ENCODE assay signal across 21 cellular contexts in the genomic region with DNA sequence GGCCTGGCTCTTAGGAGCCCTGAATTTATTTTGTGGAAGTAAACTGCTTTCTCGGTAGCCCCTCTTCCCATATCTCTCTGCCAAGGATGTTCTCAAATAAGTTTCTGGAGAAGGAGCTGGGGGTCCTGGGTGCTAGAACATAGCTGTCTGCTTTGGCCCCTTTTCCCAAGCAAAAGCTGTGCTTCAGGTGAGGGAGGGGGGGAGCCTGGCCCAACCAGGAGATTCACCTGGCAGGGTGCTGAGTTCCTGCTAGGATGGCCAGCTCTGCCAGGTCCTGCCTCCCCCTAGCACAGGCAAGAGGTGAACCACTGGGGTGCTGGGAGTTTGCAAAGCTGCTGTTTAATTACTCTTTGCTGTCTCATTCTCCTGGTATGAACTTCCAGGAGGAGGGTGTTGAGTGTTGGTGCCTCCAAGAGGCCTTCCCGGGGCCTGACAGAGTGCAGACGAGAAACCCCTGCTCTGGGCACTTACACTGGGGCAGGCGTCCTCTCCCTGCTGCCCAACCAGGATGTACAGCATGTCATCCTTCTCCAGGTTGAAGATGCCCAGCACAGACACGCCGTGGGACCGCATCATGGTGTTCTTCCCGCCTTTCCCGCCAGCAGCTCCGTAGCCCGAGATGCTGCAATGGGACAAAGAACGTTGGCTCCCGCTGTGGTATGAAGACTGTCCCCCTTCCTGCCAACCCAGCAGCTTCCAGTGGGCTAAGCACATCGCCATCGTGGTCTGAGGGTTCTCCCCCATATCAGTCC.
A peak's percentile ranks its signal among the peaks of the same experiment; 100 is the strongest.
DNase-seq lines count a peak whose midpoint lies in the region; ATAC-seq and TF ChIP-seq lines count a peak whose summit lies in the region.
"Had no signal": no experiment of that assay in that cellular context is flagged by ENCODE, and none has a peak within 500 bp of the region (broad histone marks: within the 10 kb centered on the region; RNA-seq: fewer than 3 reads in every experiment).

No MANE protein-coding gene starts in this region.

- ATAC-seq in GM23338, result peak; percentile 47
- no peak for ATAC-seq in HG03521 (IDR thresholded peaks at IDR 0.05; ENCODE audit: unreplicated experiment)
- ATAC-seq: CD8-positive, alpha-beta T cell had no signal

- H3K27me3 ChIP-seq in GM23338 (ENCODE audit: insufficient read depth) (no peaks in the 10 kb centered on the region), tibial artery (peaks cover 0 to 48% of the 10 kb centered on the region in 2 donors)

- no peaks in the 10 kb centered on the region for H3K79me2 ChIP-seq in GM23338 (replicated peaks; ENCODE audit: insufficient read depth)

- H3K4me1 ChIP-seq in GM23338 (ENCODE audit: insufficient read depth), result no peaks in the 10 kb centered on the region
- no peaks in the 10 kb centered on the region for H3K4me1 ChIP-seq in tibial artery
- H3K4me1 ChIP-seq: A549 had no signal

- H3K9me2 ChIP-seq in GM23338 (ENCODE audit: insufficient read depth), result no peaks in the 10 kb centered on the region

- TF ChIP-seq CTCF in GM23338 (conservative IDR thresholded peaks at IDR 0.05; ENCODE audit: low read depth in 2 of 2) (no peak), tibial artery (IDR thresholded peaks at IDR 0.05) (no peak)

- intact Hi-C loops in tibial artery (cut with DNase I; ENCODE audit: low total_unique reads), result no loop called here

- no peaks in the 10 kb centered on the region for H3F3A ChIP-seq in GM23338 (replicated peaks; ENCODE audit: low read depth)

- no peak overlapping the region for H3K4me2 ChIP-seq in GM23338
- H3K4me2 ChIP-seq: A549 had no signal

- no peaks in the 10 kb centered on the region for H3K36me3 Mint-ChIP-seq in GM23338 (ENCODE audit: low read depth)
- H3K36me3 Mint-ChIP-seq: CD8-positive, alpha-beta T cell had no signal

- H3K36me3 ChIP-seq in GM23338 (ENCODE audit: insufficient read depth), result no peaks in the 10 kb centered on the region
- no peaks in the 10 kb centered on the region for H3K36me3 ChIP-seq in tibial artery

- DNase-seq in EH (ENCODE audit: low read depth) (peak; percentile 7), GM23338 (ENCODE audit: low spot score) (no peak), kidney tubule cell (ENCODE audit: low spot score) (peak; percentile 6), tibial artery (peak; percentile 6 to 43), SIG-M5 (lab: John Stamatoyannopoulos, UW) (no peak), cortex of kidney (lab: John Stamatoyannopoulos, UW) (no peak)
- DNase-seq: CD8-positive, alpha-beta T cell; DMS 273 treated with DMSO at 0.1 percent for 48 hours; DMS79; MV-4-11; NCI-H1105; NCI-H1930; NCI-H2107; NCI-H524 treated with DMSO at 0.1 percent for 48 hours; NCI-H774; NK-92 treated with Interleukin-12 subunit alpha and Interleukin-12 subunit beta, amount 100 ng/mL, for 24 hours; Right ventricle myocardium superior had no signal

- no peaks in the 10 kb centered on the region for H3K9me3 Mint-ChIP-seq in GM23338
- H3K9me3 Mint-ChIP-seq: CD8-positive, alpha-beta T cell; H9; HFFc6 had no signal

- no peaks in the 10 kb centered on the region for H3K4me1 Mint-ChIP-seq in GM23338

- H3K9me3 ChIP-seq in tibial artery, result no peaks in the 10 kb centered on the region
- H3K9me3 ChIP-seq: A549 had no signal

- no peak overlapping the region for H2AFZ ChIP-seq in GM23338

- H3K4me3 Mint-ChIP-seq in GM23338, result no peak overlapping the region
- H3K4me3 Mint-ChIP-seq: CD8-positive, alpha-beta T cell; H9; HFFc6 had no signal

- H3K27ac ChIP-seq in GM23338 (ENCODE audit: low read depth) (no peak overlapping the region), tibial artery (no peak overlapping the region)
- H3K27ac ChIP-seq: A549 had no signal

- H3K27me3 Mint-ChIP-seq in GM23338 (ENCODE audit: insufficient read depth, low read depth, poor library complexity), result peaks cover 2% of the 10 kb centered on the region

- H3K27ac Mint-ChIP-seq in GM23338, result no peak overlapping the region
- H3K27ac Mint-ChIP-seq: CD8-positive, alpha-beta T cell; H9; HFFc6 had no signal

- H3K4me3 ChIP-seq in GM23338, result no peak overlapping the region
- H3K4me3 ChIP-seq in tibial artery, result no peak overlapping the region
- H3K4me3 ChIP-seq: A549 had no signal

- no peaks in the 10 kb centered on the region for H4K20me1 ChIP-seq in GM23338 (replicated peaks; ENCODE audit: insufficient read depth)

TF ChIP-seq in GM23338, 12 proteins besides CTCF, POLR2A, EP300 and RAD21 (continues in another document):
- TF ChIP-seq EZH2 (IDR thresholded peaks at IDR 0.05; ENCODE audit: low read depth, unreplicated experiment) (no peak), POLR2AphosphoS5 (IDR thresholded peaks at IDR 0.05; ENCODE audit: low read depth) (no peak), CREB1 (CRISPR knock-in tag; IDR thresholded peaks at IDR 0.05; ENCODE audit: low read depth) (no peak), ZNF331 (CRISPR knock-in tag; IDR thresholded peaks at IDR 0.05; ENCODE audit: low read depth) (no peak), STAT1 (IDR thresholded peaks at IDR 0.05; ENCODE audit: unreplicated experiment) (no peak), JUNB (IDR thresholded peaks at IDR 0.05; ENCODE audit: unreplicated experiment) (no peak), EZH2phosphoT487 (IDR thresholded peaks at IDR 0.05; ENCODE audit: unreplicated experiment) (no peak), NANOG (IDR thresholded peaks at IDR 0.05; ENCODE audit: borderline replicate concordance) (no peak)
- TF ChIP-seq, protein P1, sequence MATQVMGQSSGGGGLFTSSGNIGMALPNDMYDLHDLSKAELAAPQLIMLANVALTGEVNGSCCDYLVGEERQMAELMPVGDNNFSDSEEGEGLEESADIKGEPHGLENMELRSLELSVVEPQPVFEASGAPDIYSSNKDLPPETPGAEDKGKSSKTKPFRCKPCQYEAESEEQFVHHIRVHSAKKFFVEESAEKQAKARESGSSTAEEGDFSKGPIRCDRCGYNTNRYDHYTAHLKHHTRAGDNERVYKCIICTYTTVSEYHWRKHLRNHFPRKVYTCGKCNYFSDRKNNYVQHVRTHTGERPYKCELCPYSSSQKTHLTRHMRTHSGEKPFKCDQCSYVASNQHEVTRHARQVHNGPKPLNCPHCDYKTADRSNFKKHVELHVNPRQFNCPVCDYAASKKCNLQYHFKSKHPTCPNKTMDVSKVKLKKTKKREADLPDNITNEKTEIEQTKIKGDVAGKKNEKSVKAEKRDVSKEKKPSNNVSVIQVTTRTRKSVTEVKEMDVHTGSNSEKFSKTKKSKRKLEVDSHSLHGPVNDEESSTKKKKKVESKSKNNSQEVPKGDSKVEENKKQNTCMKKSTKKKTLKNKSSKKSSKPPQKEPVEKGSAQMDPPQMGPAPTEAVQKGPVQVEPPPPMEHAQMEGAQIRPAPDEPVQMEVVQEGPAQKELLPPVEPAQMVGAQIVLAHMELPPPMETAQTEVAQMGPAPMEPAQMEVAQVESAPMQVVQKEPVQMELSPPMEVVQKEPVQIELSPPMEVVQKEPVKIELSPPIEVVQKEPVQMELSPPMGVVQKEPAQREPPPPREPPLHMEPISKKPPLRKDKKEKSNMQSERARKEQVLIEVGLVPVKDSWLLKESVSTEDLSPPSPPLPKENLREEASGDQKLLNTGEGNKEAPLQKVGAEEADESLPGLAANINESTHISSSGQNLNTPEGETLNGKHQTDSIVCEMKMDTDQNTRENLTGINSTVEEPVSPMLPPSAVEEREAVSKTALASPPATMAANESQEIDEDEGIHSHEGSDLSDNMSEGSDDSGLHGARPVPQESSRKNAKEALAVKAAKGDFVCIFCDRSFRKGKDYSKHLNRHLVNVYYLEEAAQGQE (IDR thresholded peaks at IDR 0.05; ENCODE audit: unreplicated experiment), result no peak
- TF ChIP-seq, protein P2, sequence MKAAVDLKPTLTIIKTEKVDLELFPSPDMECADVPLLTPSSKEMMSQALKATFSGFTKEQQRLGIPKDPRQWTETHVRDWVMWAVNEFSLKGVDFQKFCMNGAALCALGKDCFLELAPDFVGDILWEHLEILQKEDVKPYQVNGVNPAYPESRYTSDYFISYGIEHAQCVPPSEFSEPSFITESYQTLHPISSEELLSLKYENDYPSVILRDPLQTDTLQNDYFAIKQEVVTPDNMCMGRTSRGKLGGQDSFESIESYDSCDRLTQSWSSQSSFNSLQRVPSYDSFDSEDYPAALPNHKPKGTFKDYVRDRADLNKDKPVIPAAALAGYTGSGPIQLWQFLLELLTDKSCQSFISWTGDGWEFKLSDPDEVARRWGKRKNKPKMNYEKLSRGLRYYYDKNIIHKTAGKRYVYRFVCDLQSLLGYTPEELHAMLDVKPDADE (IDR thresholded peaks at IDR 0.05), result no peak

Comparison
In these comparisons a context has a peak if more than half of its experiments do, and no peak if none do; other contexts are left out.
1. DNase-seq: peak in EH (single experiment), kidney tubule cell (single experiment) and tibial artery (2 of 2); none in GM23338 (single experiment), SIG-M5 (single experiment) and cortex of kidney (single experiment).